Comparison of ENCODE assay signal across 12 cellular contexts in the genomic region with DNA sequence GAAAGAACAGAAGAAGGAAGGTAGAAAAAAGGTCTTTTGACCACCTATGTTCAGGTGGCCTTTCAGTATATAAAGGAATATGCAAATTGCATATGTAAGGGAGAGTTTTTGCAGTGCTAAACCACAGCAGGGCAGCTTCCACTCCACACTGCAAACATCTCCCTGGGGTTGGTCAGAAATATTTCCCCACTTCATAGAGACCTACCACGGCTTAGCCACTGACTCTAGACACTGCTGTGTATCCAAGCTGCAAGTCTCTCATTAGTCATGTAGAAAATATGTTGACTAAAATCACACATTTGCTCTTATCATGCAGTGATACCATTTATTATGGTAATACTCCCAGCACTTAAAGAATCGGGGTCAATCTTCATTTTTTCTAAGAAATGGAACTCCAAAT.
A peak's percentile ranks its signal among the peaks of the same experiment; 100 is the strongest.
DNase-seq lines count a peak whose midpoint lies in the region; TF ChIP-seq lines count a peak whose summit lies in the region.
"Had no signal": no experiment of that assay in that cellular context is flagged by ENCODE, and none has a peak within 500 bp of the region (broad histone marks: within the 10 kb centered on the region; RNA-seq: fewer than 3 reads in every experiment).

No MANE protein-coding gene starts in this region.

- no peak for TF ChIP-seq CTCF in GM12865 (IDR thresholded peaks at IDR 0.05; ENCODE audit: insufficient read depth, low read depth, low read length, missing control alignments)
- no peak for TF ChIP-seq CTCF in chondrocyte (IDR thresholded peaks at IDR 0.05)
- no peak for TF ChIP-seq CTCF in mesothelial cell of epicardium (IDR thresholded peaks at IDR 0.05; ENCODE audit: unreplicated experiment)

- DNase-seq in GM12865 (ENCODE audit: low read depth): peak; percentile 51
- DNase-seq in HK-2 (ENCODE audit: unreplicated experiment): peak; percentile 13
- DNase-seq in chondrocyte (ENCODE audit: low spot score): no peak
- peak; percentile 38 for DNase-seq in non-pigmented ciliary epithelial cell (ENCODE audit: low read depth)
- DNase-seq in mesothelial cell of epicardium (ENCODE audit: low spot score in 2 of 2, unreplicated experiment in 2 of 2): no peak
- no peak for DNase-seq in activated T-cell treated with anti-CD3 and anti-CD28 coated beads, Interleukin-2, amount 50 U/mL, for 48 hours
- no peak for DNase-seq in DMS153 treated with DMSO at 0.1 percent for 48 hours (lab: John Stamatoyannopoulos, UW; ENCODE audit: unreplicated experiment)
- DNase-seq: activated naive CD8-positive, alpha-beta T cell treated with anti-CD3 and anti-CD28 coated beads, Interleukin-2, amount 10 ng/mL, durations not matched to agents 7 days and 5 days; CD8-positive, alpha-beta memory T cell; left ventricle myocardium inferior; MM.1S had no signal

- H3K36me3 Mint-ChIP-seq in chondrocyte (ENCODE audit: low read depth): peaks cover 2% of the 10 kb centered on the region
- no peaks in the 10 kb centered on the region for H3K36me3 Mint-ChIP-seq in mesothelial cell of epicardium
- H3K36me3 Mint-ChIP-seq: activated naive CD8-positive, alpha-beta T cell treated with anti-CD3 and anti-CD28 coated beads, Interleukin-2, amount 10 ng/mL, durations not matched to agents 7 days and 5 days; CD8-positive, alpha-beta memory T cell; WTC11 had no signal

- H3K27ac Mint-ChIP-seq in chondrocyte (ENCODE audit: unreplicated experiment) (peak overlapping the region; percentile 37), mesothelial cell of epicardium (no peak overlapping the region)
- H3K27ac Mint-ChIP-seq: activated naive CD8-positive, alpha-beta T cell treated with anti-CD3 and anti-CD28 coated beads, Interleukin-2, amount 10 ng/mL, durations not matched to agents 7 days and 5 days; CD8-positive, alpha-beta memory T cell; WTC11 had no signal

- H3K4me3 Mint-ChIP-seq in chondrocyte (ENCODE audit: unreplicated experiment) (no peak overlapping the region), mesothelial cell of epicardium (no peak overlapping the region)
- H3K4me3 Mint-ChIP-seq: activated naive CD8-positive, alpha-beta T cell treated with anti-CD3 and anti-CD28 coated beads, Interleukin-2, amount 10 ng/mL, durations not matched to agents 7 days and 5 days; CD8-positive, alpha-beta memory T cell; WTC11 had no signal

- H3K27me3 Mint-ChIP-seq in chondrocyte (ENCODE audit: low read depth): no peaks in the 10 kb centered on the region
- H3K27me3 Mint-ChIP-seq in mesothelial cell of epicardium (ENCODE audit: low read depth): no peaks in the 10 kb centered on the region

- H3K4me1 Mint-ChIP-seq in chondrocyte (ENCODE audit: low read depth) (peaks cover 20% of the 10 kb centered on the region), mesothelial cell of epicardium (peaks cover 31% of the 10 kb centered on the region)
- H3K4me1 Mint-ChIP-seq: activated naive CD8-positive, alpha-beta T cell treated with anti-CD3 and anti-CD28 coated beads, Interleukin-2, amount 10 ng/mL, durations not matched to agents 7 days and 5 days; CD8-positive, alpha-beta memory T cell had no signal

- no peak overlapping the region for H3K4me3 ChIP-seq in GM12865 (ENCODE audit: low read depth, low read length)
- H3K4me3 ChIP-seq: left ventricle myocardium inferior had no signal

- H3K9me3 Mint-ChIP-seq in chondrocyte (ENCODE audit: low read depth) (peaks cover 3% of the 10 kb centered on the region), mesothelial cell of epicardium (peaks cover 4% of the 10 kb centered on the region)
- H3K9me3 Mint-ChIP-seq: activated naive CD8-positive, alpha-beta T cell treated with anti-CD3 and anti-CD28 coated beads, Interleukin-2, amount 10 ng/mL, durations not matched to agents 7 days and 5 days; CD8-positive, alpha-beta memory T cell; WTC11 had no signal

Comparison
In these comparisons a context has a peak if more than half of its experiments do, and no peak if none do; other contexts are left out.
1. DNase-seq: peak in GM12865 (single experiment), HK-2 (single experiment) and non-pigmented ciliary epithelial cell (single experiment); none in chondrocyte (single experiment), mesothelial cell of epicardium (0 of 2), activated T-cell treated with anti-CD3 and anti-CD28 coated beads, Interleukin-2, amount 50 U/mL, for 48 hours (0 of 2) and DMS153 treated with DMSO at 0.1 percent for 48 hours (single experiment).